In the genomic region with DNA sequence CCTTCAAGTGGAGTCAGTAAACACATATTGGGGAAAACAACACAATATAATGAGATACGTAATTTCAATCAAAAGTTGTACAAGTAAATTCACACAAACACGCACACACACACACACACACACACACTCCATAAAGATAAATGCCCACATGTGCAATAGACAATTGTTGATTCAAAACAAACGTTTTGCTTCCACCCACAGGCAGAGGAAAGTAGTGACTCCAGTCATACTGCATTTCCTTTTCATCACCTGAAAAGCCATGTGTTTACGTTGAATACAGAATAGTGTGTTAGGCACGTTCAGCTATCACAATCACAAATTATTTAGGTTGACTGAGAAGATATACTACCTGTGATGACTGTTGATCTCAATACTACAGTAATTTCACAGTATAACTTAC, we compare ENCODE assay signal across 11 cellular contexts.
DNase-seq lines count a peak whose midpoint lies in the region; ATAC-seq and TF ChIP-seq lines count a peak whose summit lies in the region.
"Had no signal": no experiment of that assay in that cellular context is flagged by ENCODE, and none has a peak within 500 bp of the region (broad histone marks: within the 10 kb centered on the region; RNA-seq: fewer than 3 reads in every experiment).

No MANE protein-coding gene starts in this region.

- no peak overlapping the region for H3K9ac ChIP-seq in OCI-LY3 (ENCODE audit: low read length)

- H3K27me3 ChIP-seq in ACC112 (ENCODE audit: insufficient read depth, low read length), result no peaks in the 10 kb centered on the region; the same call in 1 of the 2 replicates
- no peaks in the 10 kb centered on the region for H3K27me3 ChIP-seq in GM23338 (ENCODE audit: insufficient read depth)
- H3K27me3 ChIP-seq in OCI-LY3 (ENCODE audit: low read depth, low read length), result no peaks in the 10 kb centered on the region

- H3K4me3 ChIP-seq in ACC112 (ENCODE audit: low read depth, low read length) (no peak overlapping the region), GM23338 (no peak overlapping the region), OCI-LY3 (ENCODE audit: low read length) (no peak overlapping the region)

- H3K4me1 Mint-ChIP-seq in GM23338, result no peaks in the 10 kb centered on the region; the same call in 2 of the 3 replicates
- H3K4me1 Mint-ChIP-seq in endothelial cell (ENCODE audit: unreplicated experiment), result no peaks in the 10 kb centered on the region
- no peaks in the 10 kb centered on the region for H3K4me1 Mint-ChIP-seq in natural killer cell treated with Interleukin-12 subunit alpha and Interleukin-12 subunit beta and Interleukin-15 and Interleukin-18, amount 100 ng/mL, for 72 hours (ENCODE audit: low read depth in 2 of 2)
- H3K4me1 Mint-ChIP-seq: CD8-positive, alpha-beta memory T cell had no signal

- H3K79me2 ChIP-seq in ACC112 (ENCODE audit: control insufficient read depth, insufficient read depth, low read length, unreplicated experiment) (no peaks in the 10 kb centered on the region), GM23338 (replicated peaks; ENCODE audit: insufficient read depth) (no peaks in the 10 kb centered on the region), OCI-LY3 (ENCODE audit: low read length) (no peaks in the 10 kb centered on the region)

- H3K27me3 Mint-ChIP-seq in GM23338 (ENCODE audit: insufficient read depth, low read depth, poor library complexity), result no peaks in the 10 kb centered on the region
- H3K27me3 Mint-ChIP-seq in endothelial cell (ENCODE audit: unreplicated experiment), result peaks cover 1% of the 10 kb centered on the region
- no peaks in the 10 kb centered on the region for H3K27me3 Mint-ChIP-seq in natural killer cell treated with Interleukin-12 subunit alpha and Interleukin-12 subunit beta and Interleukin-15 and Interleukin-18, amount 100 ng/mL, for 72 hours
- H3K27me3 Mint-ChIP-seq: CD8-positive, alpha-beta memory T cell had no signal

- H3K9me3 Mint-ChIP-seq in GM23338 (no peaks in the 10 kb centered on the region), endothelial cell (ENCODE audit: unreplicated experiment) (no peaks in the 10 kb centered on the region)
- H3K9me3 Mint-ChIP-seq in natural killer cell treated with Interleukin-12 subunit alpha and Interleukin-12 subunit beta and Interleukin-15 and Interleukin-18, amount 100 ng/mL, for 72 hours, result peaks cover 2% of the 10 kb centered on the region

- no peak overlapping the region for H3K27ac Mint-ChIP-seq in GM23338
- H3K27ac Mint-ChIP-seq in endothelial cell (ENCODE audit: unreplicated experiment), result no peak overlapping the region
- H3K27ac Mint-ChIP-seq in natural killer cell treated with Interleukin-12 subunit alpha and Interleukin-12 subunit beta and Interleukin-15 and Interleukin-18, amount 100 ng/mL, for 72 hours, result no peak overlapping the region
- H3K27ac Mint-ChIP-seq: CD8-positive, alpha-beta memory T cell had no signal

- TF ChIP-seq CTCF in GM23338 (conservative IDR thresholded peaks at IDR 0.05; ENCODE audit: low read depth in 2 of 2), result peak; percentile 47 to 58
- TF ChIP-seq CTCF in OCI-LY3 (IDR thresholded peaks at IDR 0.05; ENCODE audit: low read depth, low read length), result peak; percentile 31
- no peak for TF ChIP-seq CTCF in endothelial cell (IDR thresholded peaks at IDR 0.05; ENCODE audit: unreplicated experiment)

- no peaks in the 10 kb centered on the region for H3K9me3 ChIP-seq in OCI-LY3 (ENCODE audit: insufficient read depth, low read length)

- H4K20me1 ChIP-seq in GM23338 (replicated peaks; ENCODE audit: insufficient read depth) (no peaks in the 10 kb centered on the region), OCI-LY3 (ENCODE audit: insufficient read depth, low read length) (no peaks in the 10 kb centered on the region)

- ATAC-seq in GM23338 (no peak), HG03039 (IDR thresholded peaks at IDR 0.05; ENCODE audit: unreplicated experiment) (no peak)
- ATAC-seq in natural killer cell treated with Interleukin-12 subunit alpha and Interleukin-12 subunit beta and Interleukin-15 and Interleukin-18, amount 100 ng/mL, for 72 hours, result no peak

- H3K36me3 Mint-ChIP-seq in GM23338 (ENCODE audit: low read depth), result no peaks in the 10 kb centered on the region
- no peaks in the 10 kb centered on the region for H3K36me3 Mint-ChIP-seq in endothelial cell (ENCODE audit: low read depth, unreplicated experiment)
- no peaks in the 10 kb centered on the region for H3K36me3 Mint-ChIP-seq in natural killer cell treated with Interleukin-12 subunit alpha and Interleukin-12 subunit beta and Interleukin-15 and Interleukin-18, amount 100 ng/mL, for 72 hours
- H3K36me3 Mint-ChIP-seq: CD8-positive, alpha-beta memory T cell had no signal

- H3K36me3 ChIP-seq in ACC112 (ENCODE audit: insufficient read depth, low read length) (no peaks in the 10 kb centered on the region), GM23338 (ENCODE audit: insufficient read depth) (no peaks in the 10 kb centered on the region), OCI-LY3 (replicated peaks; ENCODE audit: low read depth, low read length) (no peaks in the 10 kb centered on the region)

- H3K4me2 ChIP-seq in GM23338 (no peak overlapping the region), OCI-LY3 (ENCODE audit: low read length) (no peak overlapping the region)

- H2AFZ ChIP-seq in ACC112 (ENCODE audit: low read length, unreplicated experiment) (peak overlapping the region; percentile 12), GM23338 (no peak overlapping the region), OCI-LY3 (ENCODE audit: low read depth, low read length) (no peak overlapping the region)

- peak; percentile 32 for DNase-seq in GM23338 (ENCODE audit: low spot score)
- peak; percentile 6 for DNase-seq in endothelial cell (ENCODE audit: low spot score)
- DNase-seq in medulla oblongata (ENCODE audit: extremely low spot score), result no peak
- DNase-seq in natural killer cell treated with Interleukin-12 subunit alpha and Interleukin-12 subunit beta and Interleukin-15 and Interleukin-18, amount 100 ng/mL, for 72 hours (ENCODE audit: low spot score), result no peak
- DNase-seq in NCI-H526 treated with DMSO at 0.1 percent for 48 hours (lab: John Stamatoyannopoulos, UW), result no peak
- DNase-seq: activated gamma-delta T cell; CD8-positive, alpha-beta memory T cell; substantia nigra had no signal

- no peaks in the 10 kb centered on the region for H3K4me1 ChIP-seq in ACC112 (ENCODE audit: control insufficient read depth, insufficient read depth, low read length, unreplicated experiment)
- no peaks in the 10 kb centered on the region for H3K4me1 ChIP-seq in GM23338 (ENCODE audit: insufficient read depth)
- no peaks in the 10 kb centered on the region for H3K4me1 ChIP-seq in OCI-LY3 (ENCODE audit: low read length)

- H3K27ac ChIP-seq in ACC112 (ENCODE audit: low read depth, low read length), result no peak overlapping the region
- H3K27ac ChIP-seq in GM23338 (ENCODE audit: low read depth), result no peak overlapping the region
- no peak overlapping the region for H3K27ac ChIP-seq in OCI-LY3 (ENCODE audit: low read length)

- no peaks in the 10 kb centered on the region for H3K9me2 ChIP-seq in GM23338 (ENCODE audit: insufficient read depth)

- no peak overlapping the region for H3K4me3 Mint-ChIP-seq in GM23338
- H3K4me3 Mint-ChIP-seq in endothelial cell (ENCODE audit: unreplicated experiment), result no peak overlapping the region
- no peak overlapping the region for H3K4me3 Mint-ChIP-seq in natural killer cell treated with Interleukin-12 subunit alpha and Interleukin-12 subunit beta and Interleukin-15 and Interleukin-18, amount 100 ng/mL, for 72 hours
- H3K4me3 Mint-ChIP-seq: CD8-positive, alpha-beta memory T cell had no signal

- H3F3A ChIP-seq in GM23338 (replicated peaks; ENCODE audit: low read depth), result no peaks in the 10 kb centered on the region

TF ChIP-seq in GM23338, 12 proteins besides CTCF, POLR2A, EP300 and RAD21 (continues in another document):
- TF ChIP-seq CREB1 (CRISPR knock-in tag; IDR thresholded peaks at IDR 0.05; ENCODE audit: low read depth) (no peak), ZNF114 (CRISPR knock-in tag; IDR thresholded peaks at IDR 0.05) (no peak), NANOG (IDR thresholded peaks at IDR 0.05; ENCODE audit: borderline replicate concordance) (no peak), STAT1 (IDR thresholded peaks at IDR 0.05; ENCODE audit: unreplicated experiment) (no peak), EZH2phosphoT487 (IDR thresholded peaks at IDR 0.05; ENCODE audit: unreplicated experiment) (no peak), EZH2 (IDR thresholded peaks at IDR 0.05; ENCODE audit: low read depth, unreplicated experiment) (no peak)

Comparison
In these comparisons a context has a peak if more than half of its experiments do, and no peak if none do; other contexts are left out.
1. DNase-seq: peak in GM23338 (single experiment) and endothelial cell (single experiment); none in medulla oblongata (single experiment), natural killer cell treated with Interleukin-12 subunit alpha and Interleukin-12 subunit beta and Interleukin-15 and Interleukin-18, amount 100 ng/mL, for 72 hours (single experiment) and NCI-H526 treated with DMSO at 0.1 percent for 48 hours (single experiment).